ENCODE assay signal across 8 cellular contexts in genomic region chr11:75524576-75525432, GRCh38. TPM values are rescaled to one million over a fixed set of nuclear protein-coding genes. Genes with fewer than 3 reads are reported as not detected.
DNase-seq lines count a peak whose midpoint lies in the region; ATAC-seq and TF ChIP-seq lines count a peak whose summit lies in the region.

No MANE protein-coding gene starts in this region.

- H3K27ac ChIP-seq in KOPT-K1 (ENCODE audit: low read depth, low read length, poor library complexity, severe bottlenecking) (peak overlapping the region; percentile 65), gastroesophageal sphincter (peak overlapping the region in 2 of 4 donors; percentile 63 to 72)

- peaks cover 0 to 40% (median 14%) of the 10 kb centered on the region in 3 donors for H3K4me1 ChIP-seq in gastroesophageal sphincter

- no peaks in the 10 kb centered on the region for H3K36me3 Mint-ChIP-seq in activated T-cell treated with anti-CD3 and anti-CD28 coated beads, Interleukin-2, amount 50 U/mL, for 4 hours (ENCODE audit: insufficient read depth)

- H3K36me3 ChIP-seq in KOPT-K1 (ENCODE audit: insufficient read depth, low read length), result no peaks in the 10 kb centered on the region
- H3K36me3 ChIP-seq in gastroesophageal sphincter, result no peaks in the 10 kb centered on the region

- TF ChIP-seq POLR2A in gastroesophageal sphincter (IDR thresholded peaks at IDR 0.05), result no peak

- peak overlapping the region; percentile 60 to 74 for H3K4me3 ChIP-seq in gastroesophageal sphincter

- WGBS in gastroesophageal sphincter (ENCODE audit: low coverage in 1 of 2), 2 donors, result 19 to 32% methylated on average over 13 to 22 of the region's 52 CpGs

- H3K9me3 ChIP-seq in KOPT-K1 (ENCODE audit: insufficient read depth, low read length, poor library complexity, severe bottlenecking) (no peaks in the 10 kb centered on the region), gastroesophageal sphincter (no peaks in the 10 kb centered on the region)

- ATAC-seq in activated T-cell treated with anti-CD3 and anti-CD28 coated beads, Interleukin-2, amount 50 U/mL, for 4 hours, result peak; percentile 9
- ATAC-seq in gastroesophageal sphincter (no peak), GM21737 (IDR thresholded peaks at IDR 0.05; ENCODE audit: unreplicated experiment) (no peak), HG03135 (IDR thresholded peaks at IDR 0.05; ENCODE audit: unreplicated experiment) (no peak)

- H3K9me3 Mint-ChIP-seq in activated T-cell treated with anti-CD3 and anti-CD28 coated beads, Interleukin-2, amount 50 U/mL, for 4 hours, result no peaks in the 10 kb centered on the region

- TF ChIP-seq CTCF in gastroesophageal sphincter (IDR thresholded peaks at IDR 0.05), result no peak

- peaks cover 32% of the 10 kb centered on the region for H3K4me1 Mint-ChIP-seq in activated T-cell treated with anti-CD3 and anti-CD28 coated beads, Interleukin-2, amount 50 U/mL, for 4 hours (ENCODE audit: low read depth)

- no peak for TF ChIP-seq EP300 in gastroesophageal sphincter (IDR thresholded peaks at IDR 0.05)

- H3K27me3 Mint-ChIP-seq in activated T-cell treated with anti-CD3 and anti-CD28 coated beads, Interleukin-2, amount 50 U/mL, for 4 hours (ENCODE audit: low read depth), result no peaks in the 10 kb centered on the region

- H3K27me3 ChIP-seq in gastroesophageal sphincter, result peaks cover 13% of the 10 kb centered on the region

- H3K4me3 Mint-ChIP-seq in activated T-cell treated with anti-CD3 and anti-CD28 coated beads, Interleukin-2, amount 50 U/mL, for 4 hours, result peak overlapping the region; percentile 81

- peak; percentile 30 for DNase-seq in SKM-1 treated with dmso at 0.1 percent for 144 hours (lab: John Stamatoyannopoulos, UW; ENCODE audit: unreplicated experiment)
- no peak for DNase-seq in SKM-1 (lab: John Stamatoyannopoulos, UW; ENCODE audit: unreplicated experiment)
- DNase-seq in activated T-cell treated with anti-CD3 and anti-CD28 coated beads, Interleukin-2, amount 50 U/mL, for 4 hours, result peak; percentile 15
- DNase-seq in retina, result peak; percentile 66

RNA-seq across cellular contexts. Expression of gene GDPD5, which starts 0.9 kb away (rescaled TPM):
- total RNA-seq in activated T-cell treated with anti-CD3 and anti-CD28 coated beads, Interleukin-2, amount 50 U/mL, for 4 hours, result 10 to 100 TPM in 1 of 3 donors, 1 to 10 TPM in 2; 5.4 to 10.9 (median 9.8) TPM
- 1 to 10 TPM; 3.8 to 9.3 (median 6.4) TPM for total RNA-seq in gastroesophageal sphincter

RNA-seq across cellular contexts. Expression of gene SERPINH1, which starts 37.2 kb away (rescaled TPM):
- total RNA-seq in activated T-cell treated with anti-CD3 and anti-CD28 coated beads, Interleukin-2, amount 50 U/mL, for 4 hours, result 10 to 100 TPM; 17.6 to 19.8 (median 17.8) TPM
- total RNA-seq in gastroesophageal sphincter, result 100 to 1,000 TPM; 127 to 284 (median 175) TPM

Comparison
In these comparisons a context has a peak if more than half of its experiments do, and no peak if none do; other contexts are left out.
1. ATAC-seq: peak in activated T-cell treated with anti-CD3 and anti-CD28 coated beads, Interleukin-2, amount 50 U/mL, for 4 hours (2 of 2); none in gastroesophageal sphincter (single experiment), GM21737 (single experiment) and HG03135 (single experiment).
2. RNA of gene SERPINH1, which starts 37.2 kb away (total RNA-seq): 127 to 284 TPM in gastroesophageal sphincter; 17.6 to 19.8 TPM in activated T-cell treated with anti-CD3 and anti-CD28 coated beads, Interleukin-2, amount 50 U/mL, for 4 hours; every median in the first group is over 4 times any median in the second.